Comparison of ENCODE assay signal across 8 cellular contexts in the genomic region with DNA sequence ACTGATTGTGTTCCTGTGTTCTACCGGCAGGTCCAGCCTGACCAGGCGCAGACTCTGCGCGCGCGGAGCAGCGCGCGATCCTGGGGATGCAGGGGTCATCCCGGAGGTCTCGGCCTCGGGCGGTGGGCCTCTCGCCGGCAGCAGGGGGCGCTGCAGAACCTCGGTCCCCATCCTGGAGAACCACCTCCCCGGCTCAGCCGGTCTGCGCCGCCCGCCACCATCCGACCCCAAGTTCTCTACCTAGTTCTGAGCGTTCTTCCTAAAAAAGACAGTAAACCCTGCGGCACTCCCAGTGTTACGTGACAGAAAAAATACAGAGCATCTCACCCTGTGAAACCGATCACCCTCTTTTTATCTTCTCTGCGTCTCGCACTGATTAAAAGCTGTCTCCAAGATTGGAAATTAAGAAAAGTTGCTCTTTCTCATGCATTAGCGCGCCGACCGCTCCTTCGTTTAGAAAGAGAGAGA. TPM values are rescaled to one million over a fixed set of nuclear protein-coding genes. Genes with fewer than 3 reads are reported as not detected.
DNase-seq lines count a peak whose midpoint lies in the region; ATAC-seq and TF ChIP-seq lines count a peak whose summit lies in the region.

No MANE protein-coding gene starts in this region.

- H3K27ac ChIP-seq in KMS-11 = no peak overlapping the region

- H3K4me2 ChIP-seq in KMS-11 = peak overlapping the region; percentile 78

- no peaks in the 10 kb centered on the region; the same call in 1 of the 2 replicates for H3K27me3 ChIP-seq in KMS-11 (ENCODE audit: insufficient read depth, low read depth)

- H3K4me3 ChIP-seq in KMS-11 (IDR thresholded peaks at IDR 0.05; ENCODE audit: insufficient read depth, low read depth, low read length) = no peak overlapping the region

- peak overlapping the region; percentile 84 for H3K4me3 Mint-ChIP-seq in WTC11

- H3K79me2 ChIP-seq in KMS-11 (ENCODE audit: insufficient read depth, low read depth) = no peaks in the 10 kb centered on the region

- no peaks in the 10 kb centered on the region for H4K20me1 ChIP-seq in KMS-11 (ENCODE audit: insufficient read depth)

- H3K27ac Mint-ChIP-seq in WTC11 = no peak overlapping the region

- peaks cover 8% of the 10 kb centered on the region for H3K4me1 Mint-ChIP-seq in WTC11

- peak; percentile 82 for ATAC-seq in GM21786 (IDR thresholded peaks at IDR 0.05; ENCODE audit: unreplicated experiment)
- ATAC-seq in WTC11 = peak; percentile 89

- peak overlapping the region; percentile 98 for H2AFZ ChIP-seq in KMS-11 (ENCODE audit: low read depth)

- peak; percentile 94 for TF ChIP-seq CTCF in KMS-11 (conservative IDR thresholded peaks at IDR 0.05; ENCODE audit: low read depth, low read length)
- peak; percentile 90 for TF ChIP-seq CTCF in WTC11 (IDR thresholded peaks at IDR 0.05)

- H3K27me3 Mint-ChIP-seq in WTC11 (ENCODE audit: low read depth) = peaks cover 88% of the 10 kb centered on the region

- POLR2A ChIA-PET in WTC11 (lab: Charles Lee) = no interaction called here

- H3K36me3 Mint-ChIP-seq in WTC11 = no peaks in the 10 kb centered on the region

- no peaks in the 10 kb centered on the region for H3K36me3 ChIP-seq in ES-I3 (ENCODE audit: insufficient read depth, low read length)
- no peaks in the 10 kb centered on the region for H3K36me3 ChIP-seq in KMS-11 (ENCODE audit: insufficient read depth)

- H3K9me3 ChIP-seq in ES-I3 (ENCODE audit: control insufficient read depth, insufficient read depth, low read length) = no peaks in the 10 kb centered on the region; the same call in 1 of the 2 replicates

- no peaks in the 10 kb centered on the region for H3K9me3 Mint-ChIP-seq in WTC11

- peak overlapping the region; percentile 72; the same call in 1 of the 2 replicates for H3K9ac ChIP-seq in ES-I3 (ENCODE audit: low read depth, low read length)
- peak overlapping the region; percentile 43; the same call in 1 of the 2 replicates for H3K9ac ChIP-seq in KMS-11

- CTCF ChIA-PET in WTC11 (lab: Charles Lee) = interaction anchor here (2.1 kb wide), 1 partner anchor 50 kb away, joined by 9 read pairs; no protein-coding TSS in a partner anchor

- DNase-seq in WTC11 (ENCODE audit: low spot score) (peak; percentile 98), kidney glomerular epithelial cell (lab: John Stamatoyannopoulos, UW) (peak; percentile 12), AML-193 (lab: John Stamatoyannopoulos, UW) (no peak)
- peak; percentile 71 for DNase-seq in central memory CD4-positive, alpha-beta T cell
- peak; percentile 74 to 81 for DNase-seq in stimulated activated CD4-positive, alpha-beta T cell treated with anti-CD3 and anti-CD28 coated beads, Interleukin-15, amount 100 ng/mL, for 48 hours (ENCODE audit: low read depth in 2 of 2)

- H3K4me1 ChIP-seq in ES-I3 (ENCODE audit: insufficient read depth, low read length) = no peaks in the 10 kb centered on the region
- peaks cover 5% of the 10 kb centered on the region for H3K4me1 ChIP-seq in KMS-11 (ENCODE audit: low read depth, poor library complexity, severe bottlenecking)

TF ChIP-seq in WTC11, 78 proteins besides CTCF, POLR2A, EP300 and RAD21 (continues in another document):
- TF ChIP-seq, protein P1, sequence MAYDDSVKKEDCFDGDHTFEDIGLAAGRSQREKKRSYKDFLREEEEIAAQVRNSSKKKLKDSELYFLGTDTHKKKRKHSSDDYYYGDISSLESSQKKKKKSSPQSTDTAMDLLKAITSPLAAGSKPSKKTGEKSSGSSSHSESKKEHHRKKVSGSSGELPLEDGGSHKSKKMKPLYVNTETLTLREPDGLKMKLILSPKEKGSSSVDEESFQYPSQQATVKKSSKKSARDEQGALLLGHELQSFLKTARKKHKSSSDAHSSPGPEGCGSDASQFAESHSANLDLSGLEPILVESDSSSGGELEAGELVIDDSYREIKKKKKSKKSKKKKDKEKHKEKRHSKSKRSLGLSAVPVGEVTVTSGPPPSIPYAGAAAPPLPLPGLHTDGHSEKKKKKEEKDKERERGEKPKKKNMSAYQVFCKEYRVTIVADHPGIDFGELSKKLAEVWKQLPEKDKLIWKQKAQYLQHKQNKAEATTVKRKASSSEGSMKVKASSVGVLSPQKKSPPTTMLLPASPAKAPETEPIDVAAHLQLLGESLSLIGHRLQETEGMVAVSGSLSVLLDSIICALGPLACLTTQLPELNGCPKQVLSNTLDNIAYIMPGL (CRISPR knock-in tag; IDR thresholded peaks at IDR 0.05) = peak; percentile 93
- TF ChIP-seq TEAD1 (CRISPR knock-in tag; IDR thresholded peaks at IDR 0.05) (no peak), ZNF396 (CRISPR knock-in tag; IDR thresholded peaks at IDR 0.05; ENCODE audit: borderline replicate concordance) (no peak), CREM (CRISPR knock-in tag; IDR thresholded peaks at IDR 0.05) (0 out of 2 replicates have a peak, but pooled peaks have one; percentile 42), RORB (CRISPR knock-in tag; IDR thresholded peaks at IDR 0.05) (no peak), CBFB (CRISPR knock-in tag; IDR thresholded peaks at IDR 0.05; ENCODE audit: low read depth) (no peak)
- TF ChIP-seq, protein P2, sequence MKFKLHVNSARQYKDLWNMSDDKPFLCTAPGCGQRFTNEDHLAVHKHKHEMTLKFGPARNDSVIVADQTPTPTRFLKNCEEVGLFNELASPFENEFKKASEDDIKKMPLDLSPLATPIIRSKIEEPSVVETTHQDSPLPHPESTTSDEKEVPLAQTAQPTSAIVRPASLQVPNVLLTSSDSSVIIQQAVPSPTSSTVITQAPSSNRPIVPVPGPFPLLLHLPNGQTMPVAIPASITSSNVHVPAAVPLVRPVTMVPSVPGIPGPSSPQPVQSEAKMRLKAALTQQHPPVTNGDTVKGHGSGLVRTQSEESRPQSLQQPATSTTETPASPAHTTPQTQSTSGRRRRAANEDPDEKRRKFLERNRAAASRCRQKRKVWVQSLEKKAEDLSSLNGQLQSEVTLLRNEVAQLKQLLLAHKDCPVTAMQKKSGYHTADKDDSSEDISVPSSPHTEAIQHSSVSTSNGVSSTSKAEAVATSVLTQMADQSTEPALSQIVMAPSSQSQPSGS (CRISPR knock-in tag; IDR thresholded peaks at IDR 0.05; ENCODE audit: borderline replicate concordance, low read depth) = no peak
- TF ChIP-seq, protein P3, sequence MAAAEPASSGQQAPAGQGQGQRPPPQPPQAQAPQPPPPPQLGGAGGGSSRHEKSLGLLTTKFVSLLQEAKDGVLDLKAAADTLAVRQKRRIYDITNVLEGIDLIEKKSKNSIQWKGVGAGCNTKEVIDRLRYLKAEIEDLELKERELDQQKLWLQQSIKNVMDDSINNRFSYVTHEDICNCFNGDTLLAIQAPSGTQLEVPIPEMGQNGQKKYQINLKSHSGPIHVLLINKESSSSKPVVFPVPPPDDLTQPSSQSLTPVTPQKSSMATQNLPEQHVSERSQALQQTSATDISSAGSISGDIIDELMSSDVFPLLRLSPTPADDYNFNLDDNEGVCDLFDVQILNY (CRISPR knock-in tag; IDR thresholded peaks at IDR 0.05) = peak; percentile 20; the same call in 1 of the 2 replicates
- TF ChIP-seq, protein P4, sequence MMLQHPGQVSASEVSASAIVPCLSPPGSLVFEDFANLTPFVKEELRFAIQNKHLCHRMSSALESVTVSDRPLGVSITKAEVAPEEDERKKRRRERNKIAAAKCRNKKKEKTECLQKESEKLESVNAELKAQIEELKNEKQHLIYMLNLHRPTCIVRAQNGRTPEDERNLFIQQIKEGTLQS (CRISPR knock-in tag; conservative IDR thresholded peaks at IDR 0.05) = no peak
- TF ChIP-seq, protein P5, sequence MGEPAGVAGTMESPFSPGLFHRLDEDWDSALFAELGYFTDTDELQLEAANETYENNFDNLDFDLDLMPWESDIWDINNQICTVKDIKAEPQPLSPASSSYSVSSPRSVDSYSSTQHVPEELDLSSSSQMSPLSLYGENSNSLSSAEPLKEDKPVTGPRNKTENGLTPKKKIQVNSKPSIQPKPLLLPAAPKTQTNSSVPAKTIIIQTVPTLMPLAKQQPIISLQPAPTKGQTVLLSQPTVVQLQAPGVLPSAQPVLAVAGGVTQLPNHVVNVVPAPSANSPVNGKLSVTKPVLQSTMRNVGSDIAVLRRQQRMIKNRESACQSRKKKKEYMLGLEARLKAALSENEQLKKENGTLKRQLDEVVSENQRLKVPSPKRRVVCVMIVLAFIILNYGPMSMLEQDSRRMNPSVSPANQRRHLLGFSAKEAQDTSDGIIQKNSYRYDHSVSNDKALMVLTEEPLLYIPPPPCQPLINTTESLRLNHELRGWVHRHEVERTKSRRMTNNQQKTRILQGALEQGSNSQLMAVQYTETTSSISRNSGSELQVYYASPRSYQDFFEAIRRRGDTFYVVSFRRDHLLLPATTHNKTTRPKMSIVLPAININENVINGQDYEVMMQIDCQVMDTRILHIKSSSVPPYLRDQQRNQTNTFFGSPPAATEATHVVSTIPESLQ (CRISPR knock-in tag; IDR thresholded peaks at IDR 0.05) = no peak
- TF ChIP-seq, protein P6, sequence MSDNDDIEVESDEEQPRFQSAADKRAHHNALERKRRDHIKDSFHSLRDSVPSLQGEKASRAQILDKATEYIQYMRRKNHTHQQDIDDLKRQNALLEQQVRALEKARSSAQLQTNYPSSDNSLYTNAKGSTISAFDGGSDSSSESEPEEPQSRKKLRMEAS (CRISPR knock-in tag; IDR thresholded peaks at IDR 0.05) = no peak

RNA-seq across cellular contexts. Expression of a gene that starts 1.6 kb away (rescaled TPM):
- 0.21 to 0.30 TPM (median 0.26 TPM) in 3 replicates for total RNA-seq in WTC11 (2021)

Comparison
In these comparisons a context has a peak if more than half of its experiments do, and no peak if none do; other contexts are left out.
1. DNase-seq: peak in WTC11 (single experiment), central memory CD4-positive, alpha-beta T cell (single experiment), kidney glomerular epithelial cell (single experiment) and stimulated activated CD4-positive, alpha-beta T cell treated with anti-CD3 and anti-CD28 coated beads, Interleukin-15, amount 100 ng/mL, for 48 hours (2 of 2); none in AML-193 (0 of 2).